In genomic region chr1:26788836-26789611, GRCh38 we compare ENCODE assay signal across 8 cellular contexts. TPM values are rescaled to one million over a fixed set of nuclear protein-coding genes. Genes with fewer than 3 reads are reported as not detected.
DNase-seq lines count a peak whose midpoint lies in the region; ATAC-seq, FAIRE-seq and TF ChIP-seq lines count a peak whose summit lies in the region.

No MANE protein-coding gene starts in this region.

- DNase-seq in DMS79 treated with DMSO at 0.1 percent for 48 hours (lab: John Stamatoyannopoulos, UW) (peak; percentile 77), NOMO-1 treated with dmso at 0.1 percent for 144 hours (lab: John Stamatoyannopoulos, UW; ENCODE audit: unreplicated experiment) (peak; percentile 81), endothelial cell of umbilical vein (ENCODE audit: low read depth, low spot score) (peak; percentile 77), midbrain (lab: John Stamatoyannopoulos, UW) (peak; percentile 89)
- peak; percentile 87 for DNase-seq in activated CD8-positive, alpha-beta memory T cell treated with anti-CD3 and anti-CD28 coated beads, Interleukin-2, amount 50 U/mL, for 4 hours
- DNase-seq in stimulated activated CD8-positive, alpha-beta memory T cell treated with anti-CD3 and anti-CD28 coated beads, Interleukin-15, amount 100 ng/mL, for 48 hours (ENCODE audit: low read depth in 2 of 2): peak; percentile 80 to 82

- no peaks in the 10 kb centered on the region for H4K20me1 ChIP-seq in endothelial cell of umbilical vein (replicated peaks; ENCODE audit: control insufficient read depth, extremely low read depth, insufficient read depth, low read length)

- peak overlapping the region; percentile 10 for H2AFZ ChIP-seq in endothelial cell of umbilical vein (ENCODE audit: low read depth, low read length)

- dilution Hi-C loops in endothelial cell of umbilical vein (cut with MboI; ENCODE audit: extremely low pct_ligation_motif_present, low sequenced_read_pairs): loop anchor here (5.0 kb wide), 1 partner anchor 87 kb away; no protein-coding TSS in a partner anchor

- no peaks in the 10 kb centered on the region for H3K79me2 ChIP-seq in endothelial cell of umbilical vein (ENCODE audit: control insufficient read depth, insufficient read depth, low read length)

- H3K9ac ChIP-seq in HUES48 (ENCODE audit: low read depth, low read length): peak overlapping the region; percentile 86; the same call in 1 of the 2 replicates
- H3K9ac ChIP-seq in endothelial cell of umbilical vein (replicated peaks; ENCODE audit: extremely low read depth, insufficient read depth, low read length): peak overlapping the region; percentile 85

- CTCF ChIA-PET in endothelial cell of umbilical vein (lab: Charles Lee): interaction anchor here (0.5 to 9.4 kb wide), 51 partner anchors 10 to 1727 kb away, joined by 3 to 428 read pairs (median 5); partner anchors contain the start of genes ARID1A and GPN2

- no peak for ATAC-seq in GM21367 (IDR thresholded peaks at IDR 0.05; ENCODE audit: unreplicated experiment)

- H3K4me3 ChIP-seq in HUES48 (ENCODE audit: low read depth, low read length) (peak overlapping the region; percentile 92), endothelial cell of umbilical vein (replicated peaks in 1 of 3; ENCODE audit: insufficient read depth in 1 of 3, low read depth in 1 of 3, low read length in 3 of 3) (peak overlapping the region in 2 of 3 experiments; percentile 51 to 76)

- POLR2A ChIA-PET in endothelial cell of umbilical vein (lab: Charles Lee): interaction anchor here (1.2 kb wide), 1 partner anchor 97 kb away, joined by 6 read pairs; no protein-coding TSS in a partner anchor

- H3K27ac ChIP-seq in HUES48 (ENCODE audit: low read depth, low read length) (peak overlapping the region; percentile 99), endothelial cell of umbilical vein (ENCODE audit: insufficient read depth, low read depth, low read length) (peak overlapping the region; percentile 69)

- H3K9me1 ChIP-seq in endothelial cell of umbilical vein (replicated peaks; ENCODE audit: control insufficient read depth, extremely low read depth, insufficient read depth, low read length): no peaks in the 10 kb centered on the region

- H3K4me2 ChIP-seq in endothelial cell of umbilical vein (ENCODE audit: insufficient read depth, low read length): peak overlapping the region; percentile 84

- TF ChIP-seq CTCF in endothelial cell of umbilical vein (IDR thresholded peaks at IDR 0.05; ENCODE audit: extremely low read depth in 1 of 2, insufficient read depth in 1 of 2, low read depth in 1 of 2, low read length in 2 of 2): peak; percentile 87 to 92

- no peaks in the 10 kb centered on the region for H3K9me3 ChIP-seq in HUES48 (ENCODE audit: control insufficient read depth, insufficient read depth, low read length)
- no peaks in the 10 kb centered on the region for H3K9me3 ChIP-seq in endothelial cell of umbilical vein (replicated peaks; ENCODE audit: control insufficient read depth, insufficient read depth, low read length)

- H3K4me1 ChIP-seq in HUES48 (ENCODE audit: control insufficient read depth, insufficient read depth, low read length): peaks cover 26% of the 10 kb centered on the region
- peaks cover 40% of the 10 kb centered on the region for H3K4me1 ChIP-seq in endothelial cell of umbilical vein (ENCODE audit: control insufficient read depth, extremely low read depth, insufficient read depth, low read length)

- BruUV-seq in endothelial cell of umbilical vein (replicated peaks; lab: Mats Ljungman, UMichigan): no TSS peak

- peak; percentile 84 for FAIRE-seq in endothelial cell of umbilical vein (lab: Jason Lieb, UNC)

- intact Hi-C loops in endothelial cell of umbilical vein (cut with micrococcal nuclease): loop anchor here (1.0 to 2.0 kb wide), 5 partner anchors 66 to 288 kb away; no protein-coding TSS in a partner anchor

- peak; percentile 53 for TF ChIP-seq POLR2A in endothelial cell of umbilical vein (IDR thresholded peaks at IDR 0.05; ENCODE audit: low read depth, low read length)

- H3K27me3 ChIP-seq in HUES48 (ENCODE audit: control insufficient read depth, insufficient read depth, low read length): no peaks in the 10 kb centered on the region
- no peaks in the 10 kb centered on the region for H3K27me3 ChIP-seq in endothelial cell of umbilical vein (ENCODE audit: control insufficient read depth in 2 of 2, insufficient read depth in 2 of 2, low read length in 2 of 2)

- H3K36me3 ChIP-seq in HUES48 (ENCODE audit: control insufficient read depth, insufficient read depth, low read length) (peaks cover 2% of the 10 kb centered on the region), endothelial cell of umbilical vein (ENCODE audit: control insufficient read depth in 2 of 2, extremely low read depth in 1 of 2, insufficient read depth in 2 of 2, low read length in 2 of 2) (peaks cover 0 to under 1% of the 10 kb centered on the region in 2 experiments)

TF ChIP-seq in endothelial cell of umbilical vein, 7 proteins besides CTCF, POLR2A, EP300 and RAD21:
- TF ChIP-seq JUN (IDR thresholded peaks at IDR 0.05; ENCODE audit: borderline replicate concordance, insufficient read depth, insufficient read length, low read depth): no peak
- TF ChIP-seq GATA2 (IDR thresholded peaks at IDR 0.05; ENCODE audit: insufficient read depth, insufficient read length, low read depth, low read length): no peak
- no peak for TF ChIP-seq EZH2 (IDR thresholded peaks at IDR 0.05; ENCODE audit: borderline replicate concordance, low read depth, low read length, severe bottlenecking)
- TF ChIP-seq, protein P1, sequence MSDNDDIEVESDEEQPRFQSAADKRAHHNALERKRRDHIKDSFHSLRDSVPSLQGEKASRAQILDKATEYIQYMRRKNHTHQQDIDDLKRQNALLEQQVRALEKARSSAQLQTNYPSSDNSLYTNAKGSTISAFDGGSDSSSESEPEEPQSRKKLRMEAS (IDR thresholded peaks at IDR 0.05; ENCODE audit: insufficient read depth, insufficient read length): no peak
- TF ChIP-seq MYC (IDR thresholded peaks at IDR 0.05; ENCODE audit: low read depth, low read length): no peak
- no peak for TF ChIP-seq FOS (IDR thresholded peaks at IDR 0.05; ENCODE audit: borderline replicate concordance, insufficient read depth, low read length)
- TF ChIP-seq POLR2AphosphoS5 (IDR thresholded peaks at IDR 0.05; ENCODE audit: insufficient read depth, low read depth, low read length): peak; percentile 60

RNA-seq across cellular contexts. Expression of gene PIGV, which starts 1.3 kb away (rescaled TPM):
- total RNA-seq in endothelial cell of umbilical vein: 6.0 and 7.5 TPM in 2 replicates
- polyA plus RNA-seq in endothelial cell of umbilical vein: 11.9 and 13.3 TPM in 2 replicates
- 6.4 and 7.3 TPM in 2 replicates for polyA plus RNA-seq in endothelial cell of umbilical vein (2011; cell fraction: cytosol; rRNA removed)
- polyA plus RNA-seq in endothelial cell of umbilical vein (2011; cell fraction: nucleus; rRNA removed): 7.5 and 8.7 TPM in 2 replicates
- polyA plus RNA-seq in endothelial cell of umbilical vein (2012): 4.8 and 5.3 TPM in 2 replicates
- 10.0 and 25.5 TPM in 2 replicates for polyA minus RNA-seq in endothelial cell of umbilical vein
- polyA minus RNA-seq in endothelial cell of umbilical vein (2011; cell fraction: cytosol; rRNA and poly(A)+ RNA removed): 11.2 TPM
- polyA minus RNA-seq in endothelial cell of umbilical vein (2011; cell fraction: nucleus; rRNA and poly(A)+ RNA removed): 4.7 and 6.8 TPM in 2 replicates

RNA-seq across cellular contexts. Expression of gene ZDHHC18, which starts 37.5 kb away (rescaled TPM):
- 24.0 and 25.2 TPM in 2 replicates for total RNA-seq in endothelial cell of umbilical vein
- polyA plus RNA-seq in endothelial cell of umbilical vein: 47.3 and 48.2 TPM in 2 replicates
- 39.7 and 40.0 TPM in 2 replicates for polyA plus RNA-seq in endothelial cell of umbilical vein (2011; cell fraction: cytosol; rRNA removed)
- polyA plus RNA-seq in endothelial cell of umbilical vein (2011; cell fraction: nucleus; rRNA removed): 39.9 and 40.9 TPM in 2 replicates
- polyA plus RNA-seq in endothelial cell of umbilical vein (2012): 19.8 and 21.9 TPM in 2 replicates
- 33.9 and 46.1 TPM in 2 replicates for polyA minus RNA-seq in endothelial cell of umbilical vein
- polyA minus RNA-seq in endothelial cell of umbilical vein (2011; cell fraction: cytosol; rRNA and poly(A)+ RNA removed): 12.0 TPM
- polyA minus RNA-seq in endothelial cell of umbilical vein (2011; cell fraction: nucleus; rRNA and poly(A)+ RNA removed): 10.4 and 12.8 TPM in 2 replicates
